16 cellular contexts compared by ENCODE assay signal in the genomic region with DNA sequence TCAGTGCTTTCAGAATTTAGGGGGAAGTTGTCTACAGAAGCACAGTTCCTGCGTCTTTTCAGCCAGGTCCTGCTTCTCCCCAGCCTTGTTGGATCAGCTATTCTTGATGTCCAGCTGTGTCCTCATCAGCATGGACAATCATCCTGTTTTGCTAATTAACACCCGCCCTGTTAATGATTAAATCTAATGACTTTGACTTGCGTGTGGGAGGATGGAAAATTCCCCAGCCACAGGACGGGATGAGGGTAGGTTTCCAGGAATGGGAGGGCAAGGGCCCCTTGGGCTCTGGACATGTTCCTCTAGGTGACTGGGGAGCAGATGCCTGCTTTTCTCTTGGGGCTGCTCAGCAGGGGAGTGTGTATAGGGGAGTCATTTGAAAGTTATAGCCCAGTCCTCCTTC. TPM values are rescaled to one million over a fixed set of nuclear protein-coding genes. Genes with fewer than 3 reads are reported as not detected.
DNase-seq lines count a peak whose midpoint lies in the region; ATAC-seq and TF ChIP-seq lines count a peak whose summit lies in the region.
"Had no signal": no experiment of that assay in that cellular context is flagged by ENCODE, and none has a peak within 500 bp of the region (broad histone marks: within the 10 kb centered on the region; RNA-seq: fewer than 3 reads in every experiment).

No MANE protein-coding gene starts in this region.

- H3K79me2 ChIP-seq in hepatocyte, result no peaks in the 10 kb centered on the region

- H3K4me3 Mint-ChIP-seq in progenitor cell of endocrine pancreas (ENCODE audit: low read depth), result no peak overlapping the region
- H3K4me3 Mint-ChIP-seq in activated T-cell treated with anti-CD3 and anti-CD28 coated beads, Interleukin-2, amount 50 U/mL, for 24 hours, result no peak overlapping the region
- H3K4me3 Mint-ChIP-seq: CD4-positive, alpha-beta memory T cell; HFFc6 had no signal

- no peaks in the 10 kb centered on the region for H3K9me2 ChIP-seq in hepatocyte (replicated peaks; ENCODE audit: insufficient read depth)

- H3K9me3 Mint-ChIP-seq in progenitor cell of endocrine pancreas (ENCODE audit: low read depth), result no peaks in the 10 kb centered on the region
- H3K9me3 Mint-ChIP-seq in activated T-cell treated with anti-CD3 and anti-CD28 coated beads, Interleukin-2, amount 50 U/mL, for 24 hours, result no peaks in the 10 kb centered on the region
- H3K9me3 Mint-ChIP-seq: CD4-positive, alpha-beta memory T cell; HFFc6 had no signal

- no peaks in the 10 kb centered on the region for H3K36me3 Mint-ChIP-seq in progenitor cell of endocrine pancreas (ENCODE audit: insufficient read depth)
- H3K36me3 Mint-ChIP-seq in activated T-cell treated with anti-CD3 and anti-CD28 coated beads, Interleukin-2, amount 50 U/mL, for 24 hours (ENCODE audit: low read depth), result no peaks in the 10 kb centered on the region
- H3K36me3 Mint-ChIP-seq: CD4-positive, alpha-beta memory T cell had no signal

- peaks cover 27% of the 10 kb centered on the region for H3K4me1 Mint-ChIP-seq in progenitor cell of endocrine pancreas (ENCODE audit: low read depth)
- peaks cover 11% of the 10 kb centered on the region for H3K4me1 Mint-ChIP-seq in activated T-cell treated with anti-CD3 and anti-CD28 coated beads, Interleukin-2, amount 50 U/mL, for 24 hours (ENCODE audit: low read depth)

- 57% methylated on average over 4 of the region's 4 CpGs for WGBS in hepatocyte (ENCODE audit: low lambda C conversion rate, missing lambda C conversion rate)

- H2AFZ ChIP-seq in hepatocyte, result no peak overlapping the region

- DNase-seq in SK-N-MC (ENCODE audit: low read depth, low spot score), result no peak
- no peak for DNase-seq in hepatocyte (ENCODE audit: low spot score)
- DNase-seq in kidney tubule cell (ENCODE audit: low spot score), result peak; percentile 59
- DNase-seq in progenitor cell of endocrine pancreas (ENCODE audit: low spot score, unreplicated experiment), result no peak
- no peak for DNase-seq in activated T-cell treated with anti-CD3 and anti-CD28 coated beads, Interleukin-2, amount 50 U/mL, for 24 hours
- DNase-seq: BE2C; CD4-positive, alpha-beta memory T cell; DMS153; DMS79 treated with DMSO at 0.1 percent for 48 hours; EL; HFFc6 had no signal

- H3K27me3 ChIP-seq in hepatocyte, result peaks cover 7% of the 10 kb centered on the region

- TF ChIP-seq CTCF in hepatocyte (IDR thresholded peaks at IDR 0.05; ENCODE audit: poor library complexity) (no peak), progenitor cell of endocrine pancreas (IDR thresholded peaks at IDR 0.05; ENCODE audit: unreplicated experiment) (no peak)

- peak overlapping the region; percentile 35 for H3K27ac Mint-ChIP-seq in progenitor cell of endocrine pancreas
- no peak overlapping the region for H3K27ac Mint-ChIP-seq in activated T-cell treated with anti-CD3 and anti-CD28 coated beads, Interleukin-2, amount 50 U/mL, for 24 hours
- H3K27ac Mint-ChIP-seq: CD4-positive, alpha-beta memory T cell; HFFc6 had no signal

- H3K4me3 ChIP-seq in SK-N-MC (no peak overlapping the region), hepatocyte (no peak overlapping the region)

- H3K36me3 ChIP-seq in SK-N-MC (ENCODE audit: insufficient read depth, low read length), result no peaks in the 10 kb centered on the region
- H3K36me3 ChIP-seq in hepatocyte (replicated peaks; ENCODE audit: insufficient read depth, low read depth), result no peaks in the 10 kb centered on the region
- H3K36me3 ChIP-seq: BE2C had no signal

- peaks cover 7% of the 10 kb centered on the region for H3K4me1 ChIP-seq in hepatocyte (ENCODE audit: insufficient read depth)
- H3K4me1 ChIP-seq: BE2C had no signal

- no peak overlapping the region for H3K27ac ChIP-seq in SK-N-MC
- peak overlapping the region; percentile 69 for H3K27ac ChIP-seq in hepatocyte
- H3K27ac ChIP-seq: C4-2B had no signal

- ATAC-seq in HG03354 (IDR thresholded peaks at IDR 0.05; ENCODE audit: poor library complexity, severe bottlenecking, unreplicated experiment) (no peak), HG02678 (IDR thresholded peaks at IDR 0.05; ENCODE audit: unreplicated experiment) (no peak)

- H4K20me1 ChIP-seq in hepatocyte (ENCODE audit: insufficient read depth, poor library complexity, severe bottlenecking), result no peaks in the 10 kb centered on the region

- peak overlapping the region; percentile 25 for H3K9ac ChIP-seq in SK-N-MC (ENCODE audit: insufficient read length)

- no peak overlapping the region for H3K4me2 ChIP-seq in hepatocyte

- H3K9me3 ChIP-seq in SK-N-MC (ENCODE audit: low read depth, low read length) (no peaks in the 10 kb centered on the region), hepatocyte (ENCODE audit: low read depth) (no peaks in the 10 kb centered on the region)
- H3K9me3 ChIP-seq: BE2C had no signal

- peaks cover 54% of the 10 kb centered on the region for H3K27me3 Mint-ChIP-seq in progenitor cell of endocrine pancreas
- H3K27me3 Mint-ChIP-seq in activated T-cell treated with anti-CD3 and anti-CD28 coated beads, Interleukin-2, amount 50 U/mL, for 24 hours, result peaks cover 39% of the 10 kb centered on the region

RNA-seq across cellular contexts. Expression of a gene that starts 5.3 kb away (rescaled TPM):
- 14.0 and 19.9 TPM in 2 replicates for total RNA-seq in hepatocyte
- 26.2 and 43.2 TPM in 2 replicates for polyA plus RNA-seq in hepatocyte
- total RNA-seq in progenitor cell of endocrine pancreas, result 22.1 and 22.3 TPM in 2 replicates
- total RNA-seq: CD4-positive, alpha-beta memory T cell; HFFc6 had no signal
- polyA plus RNA-seq: AG04450; CD4-positive, alpha-beta memory T cell had no signal

RNA-seq across cellular contexts. Expression of a gene that starts 41.0 kb away (rescaled TPM):
- total RNA-seq in hepatocyte (not detected in 2 replicates), progenitor cell of endocrine pancreas (not detected in 2 replicates)
- not detected in 2 replicates for polyA plus RNA-seq in hepatocyte
- total RNA-seq: CD4-positive, alpha-beta memory T cell; H4; HFFc6 had no signal
- polyA plus RNA-seq: AG04450; CD4-positive, alpha-beta memory T cell had no signal

RNA-seq across cellular contexts. Expression of a gene that starts 44.3 kb away (rescaled TPM):
- total RNA-seq in hepatocyte, result 0.10 and 0.60 TPM in 2 replicates
- 0.58 TPM in 1 of 2 replicates, not detected in the other for polyA plus RNA-seq in hepatocyte
- total RNA-seq in progenitor cell of endocrine pancreas, result 0.71 and 0.81 TPM in 2 replicates
- total RNA-seq: HFFc6 had no signal
- polyA plus RNA-seq: AG04450 had no signal

RNA-seq across cellular contexts. Expression of a gene that starts 54.4 kb away (rescaled TPM):
- total RNA-seq in hepatocyte, result not detected in 2 replicates
- not detected in 2 replicates for polyA plus RNA-seq in hepatocyte
- total RNA-seq in progenitor cell of endocrine pancreas, result not detected in 2 replicates
- total RNA-seq: CD4-positive, alpha-beta memory T cell; H4; HFFc6 had no signal
- polyA plus RNA-seq: AG04450; CD4-positive, alpha-beta memory T cell had no signal
